In genomic region chr17:4807534-4808377, GRCh38 we compare ENCODE assay signal across 8 cellular contexts. TPM values are rescaled to one million over a fixed set of nuclear protein-coding genes. Genes with fewer than 3 reads are reported as not detected.
DNase-seq lines count a peak whose midpoint lies in the region; ATAC-seq, FAIRE-seq and TF ChIP-seq lines count a peak whose summit lies in the region.

No MANE protein-coding gene starts in this region.

- POLR2A ChIA-PET in activated CD8-positive, alpha-beta T cell treated with anti-CD3 and anti-CD28 coated beads, Interleukin-2, amount 10 ng/mL, durations not matched to agents 7 days and 5 days (lab: Charles Lee): interaction anchor here (0.8 to 2.0 kb wide), 4 partner anchors 18 to 98 kb away, joined by 3 to 12 read pairs (median 4); no protein-coding TSS in a partner anchor

- in situ Hi-C loops in gastrocnemius medialis (cut with MboI; ENCODE audit: low sequenced_read_pairs in 4 of 4): no loop called here

- no peaks in the 10 kb centered on the region for H3K36me3 ChIP-seq in gastrocnemius medialis

- no peak overlapping the region for H3K27ac Mint-ChIP-seq in activated CD8-positive, alpha-beta T cell treated with anti-CD3 and anti-CD28 coated beads, Interleukin-2, amount 10 ng/mL, durations not matched to agents 7 days and 5 days

- peak; percentile 9 for FAIRE-seq in GM12891 (lab: Jason Lieb, UNC)

- H3K9me3 Mint-ChIP-seq in activated CD8-positive, alpha-beta T cell treated with anti-CD3 and anti-CD28 coated beads, Interleukin-2, amount 10 ng/mL, durations not matched to agents 7 days and 5 days (ENCODE audit: insufficient read depth): no peaks in the 10 kb centered on the region

- no peak for ATAC-seq in activated CD8-positive, alpha-beta T cell treated with anti-CD3 and anti-CD28 coated beads, Interleukin-2, amount 10 ng/mL, durations not matched to agents 7 days and 5 days
- peak; percentile 22 for ATAC-seq in left ventricle myocardium superior
- ATAC-seq in gastrocnemius medialis: peak in 1 of 2 donors; percentile 8
- ATAC-seq in GM21737 (IDR thresholded peaks at IDR 0.05; ENCODE audit: unreplicated experiment): no peak
- ATAC-seq in HG03139 (IDR thresholded peaks at IDR 0.05; ENCODE audit: unreplicated experiment): no peak

- TF ChIP-seq CTCF in gastrocnemius medialis (IDR thresholded peaks at IDR 0.05 in 4 of 5, conservative IDR thresholded peaks at IDR 0.05 in 1 of 5): no peak
- no peak for TF ChIP-seq CTCF in GM10266 (IDR thresholded peaks at IDR 0.05; ENCODE audit: control insufficient read depth, insufficient read depth, low read depth, missing control alignments)

- H3K4me3 ChIP-seq in gastrocnemius medialis: peak overlapping the region; percentile 76 to 97 (median 81)

- TF ChIP-seq POLR2A in GM12891 (IDR thresholded peaks at IDR 0.05; ENCODE audit: low read depth, low read length) (no peak), gastrocnemius medialis (IDR thresholded peaks at IDR 0.05) (no peak)

- peaks cover 5% of the 10 kb centered on the region for H3K27me3 Mint-ChIP-seq in activated CD8-positive, alpha-beta T cell treated with anti-CD3 and anti-CD28 coated beads, Interleukin-2, amount 10 ng/mL, durations not matched to agents 7 days and 5 days (ENCODE audit: low read depth)

- DNase-seq in GM12891 (ENCODE audit: insufficient read length, low spot score) (no peak), left ventricle myocardium superior (peak; percentile 33), gastrocnemius medialis (no peak), midbrain (lab: John Stamatoyannopoulos, UW) (no peak), GM10266 (ENCODE audit: extremely low spot score) (no peak)
- no peak for DNase-seq in activated CD8-positive, alpha-beta T cell treated with anti-CD3 and anti-CD28 coated beads, Interleukin-2, amount 10 ng/mL, durations not matched to agents 7 days and 5 days

- peaks cover 11% of the 10 kb centered on the region for H3K36me3 Mint-ChIP-seq in activated CD8-positive, alpha-beta T cell treated with anti-CD3 and anti-CD28 coated beads, Interleukin-2, amount 10 ng/mL, durations not matched to agents 7 days and 5 days (ENCODE audit: low read depth)

- H3K27ac ChIP-seq in gastrocnemius medialis: peak overlapping the region; percentile 70 to 81 (median 76)

- peaks cover 9 to 27% of the 10 kb centered on the region in 2 donors for H3K4me1 ChIP-seq in gastrocnemius medialis

- intact Hi-C loops in left ventricle myocardium superior (cut with micrococcal nuclease) (no loop called here), gastrocnemius medialis (cut with DNase I; ENCODE audit: low total_unique reads) (loop anchor here (1.0 to 5.0 kb wide), 3 partner anchors 17 to 95 kb away; partner anchors contain the start of genes ARRB2 and MINK1)

- no peaks in the 10 kb centered on the region for H3K9me3 ChIP-seq in gastrocnemius medialis

- H3K4me1 Mint-ChIP-seq in activated CD8-positive, alpha-beta T cell treated with anti-CD3 and anti-CD28 coated beads, Interleukin-2, amount 10 ng/mL, durations not matched to agents 7 days and 5 days (ENCODE audit: low read depth): peaks cover 16% of the 10 kb centered on the region

- CTCF ChIA-PET in activated CD8-positive, alpha-beta T cell treated with anti-CD3 and anti-CD28 coated beads, Interleukin-2, amount 10 ng/mL, durations not matched to agents 7 days and 5 days (lab: Charles Lee): interaction anchor here (1.4 to 2.1 kb wide), 5 partner anchors 11 to 241 kb away, joined by 3 to 8 read pairs (median 4); partner anchors contain the start of genes ARRB2, C17orf107 and PSMB6

- H3K27me3 ChIP-seq in gastrocnemius medialis: no peaks in the 10 kb centered on the region

- peak overlapping the region; percentile 74 for H3K4me3 Mint-ChIP-seq in activated CD8-positive, alpha-beta T cell treated with anti-CD3 and anti-CD28 coated beads, Interleukin-2, amount 10 ng/mL, durations not matched to agents 7 days and 5 days

TF ChIP-seq in GM12891, 5 proteins besides CTCF, POLR2A, EP300 and RAD21:
- TF ChIP-seq PAX5 (IDR thresholded peaks at IDR 0.05; ENCODE audit: insufficient read depth, low read length, severe bottlenecking) (no peak), TAF1 (IDR thresholded peaks at IDR 0.05; ENCODE audit: low read depth, low read length) (no peak)

RNA-seq across cellular contexts. Expression of gene PLD2, which starts 0.8 kb away (rescaled TPM):
- polyA plus RNA-seq in GM12891 (2012; ENCODE audit: low read depth, missing spikeins): 7.0 TPM
- total RNA-seq in activated CD8-positive, alpha-beta T cell treated with anti-CD3 and anti-CD28 coated beads, Interleukin-2, amount 10 ng/mL, durations not matched to agents 7 days and 5 days: 10 to 100 TPM; 11.6 to 20.0 TPM
- total RNA-seq in left ventricle myocardium superior (13.3 TPM), gastrocnemius medialis (1 to 10 TPM; 2.8 to 5.8 (median 4.2) TPM)

RNA-seq across cellular contexts. Expression of gene PSMB6, which starts 11.8 kb away (rescaled TPM):
- polyA plus RNA-seq in GM12891 (2012; ENCODE audit: low read depth, missing spikeins): 129 TPM
- total RNA-seq in activated CD8-positive, alpha-beta T cell treated with anti-CD3 and anti-CD28 coated beads, Interleukin-2, amount 10 ng/mL, durations not matched to agents 7 days and 5 days: 100 to 1,000 TPM; 107 to 119 TPM
- total RNA-seq in left ventricle myocardium superior (199 TPM), gastrocnemius medialis (100 to 1,000 TPM; 365 to 662 (median 479) TPM)

RNA-seq across cellular contexts. Expression of gene GLTPD2, which starts 19.0 kb away (rescaled TPM):
- polyA plus RNA-seq in GM12891 (2012; ENCODE audit: low read depth, missing spikeins): not detected
- total RNA-seq in activated CD8-positive, alpha-beta T cell treated with anti-CD3 and anti-CD28 coated beads, Interleukin-2, amount 10 ng/mL, durations not matched to agents 7 days and 5 days: not detected
- total RNA-seq in left ventricle myocardium superior: not detected
- under 1 TPM in 1 of 4 donors, not detected in 3; 0.53 TPM for total RNA-seq in gastrocnemius medialis

RNA-seq across cellular contexts. Expression of gene VMO1, which starts 21.6 kb away (rescaled TPM):
- polyA plus RNA-seq in GM12891 (2012; ENCODE audit: low read depth, missing spikeins): not detected
- total RNA-seq in activated CD8-positive, alpha-beta T cell treated with anti-CD3 and anti-CD28 coated beads, Interleukin-2, amount 10 ng/mL, durations not matched to agents 7 days and 5 days: not detected
- 0.69 TPM for total RNA-seq in left ventricle myocardium superior
- 1 to 10 TPM in 3 of 4 donors, not detected in 1; 1.4 to 7.2 (median 3.8) TPM for total RNA-seq in gastrocnemius medialis
